In genomic region chr16:68707341-68708152, GRCh38 we compare ENCODE assay signal across 9 cellular contexts. TPM values are rescaled to one million over a fixed set of nuclear protein-coding genes. Genes with fewer than 3 reads are reported as not detected.
DNase-seq lines count a peak whose midpoint lies in the region; ATAC-seq and TF ChIP-seq lines count a peak whose summit lies in the region.
"Had no signal": no experiment of that assay in that cellular context is flagged by ENCODE, and none has a peak within 500 bp of the region (broad histone marks: within the 10 kb centered on the region; RNA-seq: fewer than 3 reads in every experiment).

No MANE protein-coding gene starts in this region.

- H3K27me3 Mint-ChIP-seq in nephron progenitor cell (ENCODE audit: low read depth, poor library complexity), result peaks cover 14% of the 10 kb centered on the region

- TF ChIP-seq CTCF in nephron progenitor cell (IDR thresholded peaks at IDR 0.05) (peak; percentile 26), A673 (conservative IDR thresholded peaks at IDR 0.05; ENCODE audit: low read depth, low read length) (no peak)

- no peak overlapping the region for H3K4me3 Mint-ChIP-seq in nephron progenitor cell
- H3K4me3 Mint-ChIP-seq: activated naive CD8-positive, alpha-beta T cell had no signal

- no peaks in the 10 kb centered on the region for H3K4me1 ChIP-seq in A673 (ENCODE audit: insufficient read depth, low read length, poor library complexity, severe bottlenecking)

- no peak overlapping the region for H3K27ac ChIP-seq in A673 (ENCODE audit: low read depth, low read length, poor library complexity, severe bottlenecking)

- POLR2A ChIA-PET in A673 (lab: Charles Lee; ENCODE audit: low non-redundant PET), result no interaction called here

- H3K9me3 ChIP-seq in A673 (ENCODE audit: low read depth, low read length, poor library complexity, severe bottlenecking), result no peaks in the 10 kb centered on the region

- peaks cover 29% of the 10 kb centered on the region for H3K4me1 Mint-ChIP-seq in nephron progenitor cell

- no peak for ATAC-seq in GM21447 (IDR thresholded peaks at IDR 0.05; ENCODE audit: unreplicated experiment)

- H3K36me3 ChIP-seq in A673 (ENCODE audit: insufficient read depth, low read length, poor library complexity, severe bottlenecking), result no peaks in the 10 kb centered on the region

- H3K9me3 Mint-ChIP-seq in nephron progenitor cell, result no peaks in the 10 kb centered on the region

- intact Hi-C loops in A673 (cut with micrococcal nuclease; ENCODE audit: unreplicated experiment), result no loop called here

- H3K36me3 Mint-ChIP-seq in nephron progenitor cell (ENCODE audit: low read depth), result no peaks in the 10 kb centered on the region
- H3K36me3 Mint-ChIP-seq: activated naive CD8-positive, alpha-beta T cell had no signal

- TF ChIP-seq POLR2A in erythroblast (IDR thresholded peaks at IDR 0.05; ENCODE audit: low read length), result no peak

- no peaks in the 10 kb centered on the region for H3K27me3 ChIP-seq in A673 (replicated peaks; ENCODE audit: insufficient read depth, low read depth, low read length, poor library complexity)

- DNase-seq in DMS153 (lab: John Stamatoyannopoulos, UW) (peak; percentile 50), NCI-H69 (lab: John Stamatoyannopoulos, UW) (peak; percentile 22), erythroblast (lab: John Stamatoyannopoulos, UW) (peak; percentile 28 to 30), nephron progenitor cell (peak; percentile 33), DMS53 treated with DMSO at 0.1 percent for 48 hours (lab: John Stamatoyannopoulos, UW; ENCODE audit: unreplicated experiment) (no peak), NCI-H510A treated with DMSO at 0.1 percent for 48 hours (lab: John Stamatoyannopoulos, UW) (no peak), A673 (ENCODE audit: low spot score) (no peak)

- no peak overlapping the region for H3K4me3 ChIP-seq in A673 (ENCODE audit: low read depth, low read length, poor library complexity, severe bottlenecking)

- no peak overlapping the region for H3K27ac Mint-ChIP-seq in nephron progenitor cell
- H3K27ac Mint-ChIP-seq: activated naive CD8-positive, alpha-beta T cell had no signal

- no TSS peak for BruUV-seq in A673 (replicated peaks; lab: Mats Ljungman, UMichigan)

- CTCF ChIA-PET in A673 (lab: Charles Lee), result no interaction called here

RNA-seq across cellular contexts. Expression of gene CDH1, which starts 29.5 kb away (rescaled TPM):
- total RNA-seq in A673 (2021), result 0.06 and 0.87 TPM in 2 replicates

Comparison
In these comparisons a context has a peak if more than half of its experiments do, and no peak if none do; other contexts are left out.
1. DNase-seq: peak in DMS153 (single experiment), NCI-H69 (single experiment), erythroblast (2 of 2) and nephron progenitor cell (single experiment); none in DMS53 treated with DMSO at 0.1 percent for 48 hours (single experiment), NCI-H510A treated with DMSO at 0.1 percent for 48 hours (single experiment) and A673 (single experiment).